ENCODE assay signal across 24 cellular contexts in the genomic region with DNA sequence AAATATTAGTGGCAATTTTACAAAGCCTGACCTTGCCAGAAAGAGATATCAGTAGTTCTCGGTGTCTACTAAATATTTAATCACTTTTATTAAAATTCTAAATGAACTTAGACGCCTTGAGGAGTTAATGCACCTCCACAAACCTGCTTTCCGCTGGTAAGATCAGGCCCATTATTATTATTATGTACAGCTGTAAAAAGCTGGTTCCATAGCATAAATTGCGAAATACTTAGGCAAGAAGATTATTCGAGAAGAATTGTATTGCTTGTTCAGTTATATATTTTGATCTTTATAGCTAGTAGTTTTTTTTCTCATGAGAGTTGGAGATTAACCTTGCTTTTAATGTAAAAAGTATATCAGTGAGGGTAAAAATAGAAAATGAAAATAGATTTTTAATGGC.
"Had no signal": no experiment of that assay in that cellular context is flagged by ENCODE, and none has a peak within 500 bp of the region (broad histone marks: within the 10 kb centered on the region; RNA-seq: fewer than 3 reads in every experiment).

No MANE protein-coding gene starts in this region.

- H3K4me2 ChIP-seq: neural progenitor cell, smooth muscle cell had no signal

- H2AFZ ChIP-seq: neural progenitor cell had no signal

- H3K27me3 Mint-ChIP-seq: naive B cell had no signal

- H3K9me3 Mint-ChIP-seq: immature natural killer cell; stimulated activated effector memory CD8-positive, alpha-beta T cell treated with anti-CD3 and anti-CD28 coated beads, Interleukin-12 subunit alpha, Interleukin-12 subunit beta, amount 100 ng/mL, for 72 hours had no signal

- H3K9me3 ChIP-seq: left ventricle myocardium inferior, ovary, suprapubic skin, thyroid gland, upper lobe of left lung, uterus had no signal

- DNase-seq: effector CD4-positive, alpha-beta T cell; immature natural killer cell; kidney; left cardiac atrium; left ventricle myocardium inferior; mesenchymal stem cell; naive B cell; nucleus accumbens; ovary; right cardiac atrium; stimulated activated CD4-positive, alpha-beta T cell treated with anti-CD3 and anti-CD28 coated beads, Interleukin-4, amount 100 ng/mL, for 1 hour; stimulated activated CD8-positive, alpha-beta memory T cell treated with anti-CD3 and anti-CD28 coated beads, Interleukin-4, amount 100 ng/mL, for 48 hours; stimulated activated naive CD8-positive, alpha-beta T cell treated with anti-CD3 and anti-CD28 coated beads, Interleukin-15, Interleukin-2, amounts not matched to agents 100 U/mL and 50 U/mL, for 24 hours; thyroid gland; upper lobe of left lung; uterus had no signal

- H3K36me3 ChIP-seq: left ventricle myocardium inferior, neural progenitor cell, ovary, suprapubic skin, thyroid gland, upper lobe of left lung, uterus had no signal

- H3K4me3 Mint-ChIP-seq: naive B cell; neural progenitor cell; stimulated activated effector memory CD8-positive, alpha-beta T cell treated with anti-CD3 and anti-CD28 coated beads, Interleukin-12 subunit alpha, Interleukin-12 subunit beta, amount 100 ng/mL, for 72 hours had no signal

- H3K27ac ChIP-seq: coronary artery, left ventricle myocardium inferior, neural progenitor cell, ovary, suprapubic skin, thyroid gland, upper lobe of left lung, uterus had no signal

- H3K27me3 ChIP-seq: neural progenitor cell, ovary, suprapubic skin, thyroid gland, upper lobe of left lung, uterus had no signal

- H3K36me3 Mint-ChIP-seq: neural progenitor cell; stimulated activated effector memory CD8-positive, alpha-beta T cell treated with anti-CD3 and anti-CD28 coated beads, Interleukin-12 subunit alpha, Interleukin-12 subunit beta, amount 100 ng/mL, for 72 hours had no signal

- ATAC-seq: esophagus mucosa; left cardiac atrium; right cardiac atrium; stimulated activated effector memory CD8-positive, alpha-beta T cell treated with anti-CD3 and anti-CD28 coated beads, Interleukin-12 subunit alpha, Interleukin-12 subunit beta, amount 100 ng/mL, for 72 hours; stimulated activated naive CD8-positive, alpha-beta T cell treated with anti-CD3 and anti-CD28 coated beads, Interleukin-15, Interleukin-2, amounts not matched to agents 100 U/mL and 50 U/mL, for 24 hours had no signal

- H3K4me3 ChIP-seq: coronary artery, left ventricle myocardium inferior, lung, neural progenitor cell, ovary, smooth muscle cell, suprapubic skin, thyroid gland, upper lobe of left lung, uterus had no signal

- H3K27ac Mint-ChIP-seq: neural progenitor cell; progenitor cell of endocrine pancreas; stimulated activated effector memory CD8-positive, alpha-beta T cell treated with anti-CD3 and anti-CD28 coated beads, Interleukin-12 subunit alpha, Interleukin-12 subunit beta, amount 100 ng/mL, for 72 hours had no signal
